Comparison of ENCODE assay signal across 2 cellular contexts in the genomic region with DNA sequence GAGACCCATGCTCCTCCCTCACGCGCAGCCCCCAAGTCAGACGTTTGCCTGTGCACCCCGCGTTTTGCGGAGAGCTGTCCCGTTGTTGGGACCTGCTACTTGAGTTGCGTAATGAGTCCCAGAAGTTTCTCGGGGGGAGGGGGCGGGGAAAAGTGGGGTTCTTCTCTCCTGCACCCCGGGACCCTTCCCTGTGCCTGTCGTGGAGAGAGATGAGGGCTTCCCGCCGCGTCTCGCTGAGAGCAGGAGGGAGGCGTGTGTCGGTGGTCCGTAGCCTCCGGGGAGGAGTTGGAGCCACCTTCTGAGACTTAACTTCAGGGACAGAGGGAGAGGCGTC.
TF ChIP-seq lines count a peak whose summit lies in the region.

No MANE protein-coding gene starts in this region.

TF ChIP-seq in A549, 52 proteins besides CTCF, POLR2A, EP300 and RAD21:
- TF ChIP-seq, protein P1, sequence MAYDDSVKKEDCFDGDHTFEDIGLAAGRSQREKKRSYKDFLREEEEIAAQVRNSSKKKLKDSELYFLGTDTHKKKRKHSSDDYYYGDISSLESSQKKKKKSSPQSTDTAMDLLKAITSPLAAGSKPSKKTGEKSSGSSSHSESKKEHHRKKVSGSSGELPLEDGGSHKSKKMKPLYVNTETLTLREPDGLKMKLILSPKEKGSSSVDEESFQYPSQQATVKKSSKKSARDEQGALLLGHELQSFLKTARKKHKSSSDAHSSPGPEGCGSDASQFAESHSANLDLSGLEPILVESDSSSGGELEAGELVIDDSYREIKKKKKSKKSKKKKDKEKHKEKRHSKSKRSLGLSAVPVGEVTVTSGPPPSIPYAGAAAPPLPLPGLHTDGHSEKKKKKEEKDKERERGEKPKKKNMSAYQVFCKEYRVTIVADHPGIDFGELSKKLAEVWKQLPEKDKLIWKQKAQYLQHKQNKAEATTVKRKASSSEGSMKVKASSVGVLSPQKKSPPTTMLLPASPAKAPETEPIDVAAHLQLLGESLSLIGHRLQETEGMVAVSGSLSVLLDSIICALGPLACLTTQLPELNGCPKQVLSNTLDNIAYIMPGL (CRISPR knock-in tag; IDR thresholded peaks at IDR 0.05; ENCODE audit: borderline replicate concordance): no peak
- no peak for TF ChIP-seq KDM5A (IDR thresholded peaks at IDR 0.05)
- no peak for TF ChIP-seq RARB (CRISPR knock-in tag; IDR thresholded peaks at IDR 0.05)
- TF ChIP-seq, protein P2, sequence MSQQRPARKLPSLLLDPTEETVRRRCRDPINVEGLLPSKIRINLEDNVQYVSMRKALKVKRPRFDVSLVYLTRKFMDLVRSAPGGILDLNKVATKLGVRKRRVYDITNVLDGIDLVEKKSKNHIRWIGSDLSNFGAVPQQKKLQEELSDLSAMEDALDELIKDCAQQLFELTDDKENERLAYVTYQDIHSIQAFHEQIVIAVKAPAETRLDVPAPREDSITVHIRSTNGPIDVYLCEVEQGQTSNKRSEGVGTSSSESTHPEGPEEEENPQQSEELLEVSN (IDR thresholded peaks at IDR 0.05; ENCODE audit: borderline replicate concordance, low read depth): no peak
- TF ChIP-seq CEBPB (IDR thresholded peaks at IDR 0.05): peak; percentile 50 to 77; a peak in 3 of 4 replicates
- TF ChIP-seq KDM1A (IDR thresholded peaks at IDR 0.05; ENCODE audit: low read depth): 0 out of 2 replicates have a peak, but pooled peaks have one; percentile 17
- TF ChIP-seq RNF2 (IDR thresholded peaks at IDR 0.05; ENCODE audit: borderline replicate concordance, low read depth): no peak
- TF ChIP-seq HEYL (CRISPR knock-in tag; IDR thresholded peaks at IDR 0.05): no peak
- TF ChIP-seq JUN (IDR thresholded peaks at IDR 0.05): no peak; a peak in 1 of 5 replicates
TF ChIP-seq in A549: peak in this region for 2.

TF ChIP-seq in HCT116, 20 proteins besides CTCF, POLR2A, EP300 and RAD21 (continued from another document):
- TF ChIP-seq, protein P3, sequence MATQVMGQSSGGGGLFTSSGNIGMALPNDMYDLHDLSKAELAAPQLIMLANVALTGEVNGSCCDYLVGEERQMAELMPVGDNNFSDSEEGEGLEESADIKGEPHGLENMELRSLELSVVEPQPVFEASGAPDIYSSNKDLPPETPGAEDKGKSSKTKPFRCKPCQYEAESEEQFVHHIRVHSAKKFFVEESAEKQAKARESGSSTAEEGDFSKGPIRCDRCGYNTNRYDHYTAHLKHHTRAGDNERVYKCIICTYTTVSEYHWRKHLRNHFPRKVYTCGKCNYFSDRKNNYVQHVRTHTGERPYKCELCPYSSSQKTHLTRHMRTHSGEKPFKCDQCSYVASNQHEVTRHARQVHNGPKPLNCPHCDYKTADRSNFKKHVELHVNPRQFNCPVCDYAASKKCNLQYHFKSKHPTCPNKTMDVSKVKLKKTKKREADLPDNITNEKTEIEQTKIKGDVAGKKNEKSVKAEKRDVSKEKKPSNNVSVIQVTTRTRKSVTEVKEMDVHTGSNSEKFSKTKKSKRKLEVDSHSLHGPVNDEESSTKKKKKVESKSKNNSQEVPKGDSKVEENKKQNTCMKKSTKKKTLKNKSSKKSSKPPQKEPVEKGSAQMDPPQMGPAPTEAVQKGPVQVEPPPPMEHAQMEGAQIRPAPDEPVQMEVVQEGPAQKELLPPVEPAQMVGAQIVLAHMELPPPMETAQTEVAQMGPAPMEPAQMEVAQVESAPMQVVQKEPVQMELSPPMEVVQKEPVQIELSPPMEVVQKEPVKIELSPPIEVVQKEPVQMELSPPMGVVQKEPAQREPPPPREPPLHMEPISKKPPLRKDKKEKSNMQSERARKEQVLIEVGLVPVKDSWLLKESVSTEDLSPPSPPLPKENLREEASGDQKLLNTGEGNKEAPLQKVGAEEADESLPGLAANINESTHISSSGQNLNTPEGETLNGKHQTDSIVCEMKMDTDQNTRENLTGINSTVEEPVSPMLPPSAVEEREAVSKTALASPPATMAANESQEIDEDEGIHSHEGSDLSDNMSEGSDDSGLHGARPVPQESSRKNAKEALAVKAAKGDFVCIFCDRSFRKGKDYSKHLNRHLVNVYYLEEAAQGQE (IDR thresholded peaks at IDR 0.05; ENCODE audit: low read depth): no peak
- TF ChIP-seq CBX3 (IDR thresholded peaks at IDR 0.05; ENCODE audit: low read depth): no peak
- no peak for TF ChIP-seq EZH2phosphoT487 (IDR thresholded peaks at IDR 0.05; ENCODE audit: borderline replicate concordance)
- TF ChIP-seq, protein P4, sequence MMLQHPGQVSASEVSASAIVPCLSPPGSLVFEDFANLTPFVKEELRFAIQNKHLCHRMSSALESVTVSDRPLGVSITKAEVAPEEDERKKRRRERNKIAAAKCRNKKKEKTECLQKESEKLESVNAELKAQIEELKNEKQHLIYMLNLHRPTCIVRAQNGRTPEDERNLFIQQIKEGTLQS (IDR thresholded peaks at IDR 0.05): no peak
- TF ChIP-seq POLR2AphosphoS5 (IDR thresholded peaks at IDR 0.05; ENCODE audit: low read depth, low read length): no peak
- no peak for TF ChIP-seq SRF (IDR thresholded peaks at IDR 0.05; ENCODE audit: low read depth)
- TF ChIP-seq YY1 (IDR thresholded peaks at IDR 0.05; ENCODE audit: extremely low read depth, insufficient replicate concordance, low read depth, low read length): no peak
- no peak for TF ChIP-seq EZH2 (IDR thresholded peaks at IDR 0.05)
